27 cellular contexts compared by ENCODE assay signal in genomic region chr2:136208682-136209081, GRCh38.
"Had no signal": no experiment of that assay in that cellular context is flagged by ENCODE, and none has a peak within 500 bp of the region (broad histone marks: within the 10 kb centered on the region; RNA-seq: fewer than 3 reads in every experiment).

No MANE protein-coding gene starts in this region.

- H3K36me3 ChIP-seq: brain microvascular endothelial cell, gastroesophageal sphincter, left ventricle myocardium inferior, thoracic aorta had no signal

- H3K27me3 Mint-ChIP-seq: activated naive CD8-positive, alpha-beta T cell treated with anti-CD3 and anti-CD28 coated beads, Interleukin-2, amount 10 ng/mL, durations not matched to agents 7 days and 5 days; naive thymus-derived CD4-positive, alpha-beta T cell had no signal

- H3K36me3 Mint-ChIP-seq: mesothelial cell of epicardium had no signal

- H3K4me3 Mint-ChIP-seq: activated CD4-positive, alpha-beta T cell treated with anti-CD3 and anti-CD28 coated beads for 36 hours; activated naive CD4-positive, alpha-beta T cell treated with anti-CD3 and anti-CD28 coated beads for 36 hours; activated naive CD8-positive, alpha-beta T cell treated with anti-CD3 and anti-CD28 coated beads, Interleukin-2, amount 10 ng/mL, durations not matched to agents 7 days and 5 days; mesothelial cell of epicardium; naive thymus-derived CD4-positive, alpha-beta T cell; neural crest cell; T-helper 2 cell treated with Interferon-gamma antibody and Interleukin-4, amounts not matched to agents 5 μg/mL and 100 μg/mL, for 36 hours had no signal

- H3K27ac Mint-ChIP-seq: activated naive CD4-positive, alpha-beta T cell treated with anti-CD3 and anti-CD28 coated beads for 36 hours; activated naive CD8-positive, alpha-beta T cell treated with anti-CD3 and anti-CD28 coated beads, Interleukin-2, amount 10 ng/mL, durations not matched to agents 7 days and 5 days; mesothelial cell of epicardium; T-helper 2 cell treated with Interferon-gamma antibody and Interleukin-4, amounts not matched to agents 5 μg/mL and 100 μg/mL, for 36 hours had no signal

- H3K79me2 ChIP-seq: hepatocyte, parathyroid adenoma had no signal

- H3K9me3 ChIP-seq: left ventricle myocardium inferior, psoas muscle, thoracic aorta had no signal

- H3K9ac ChIP-seq: parathyroid adenoma had no signal

- FAIRE-seq: astrocyte, urothelium cell line had no signal

- H3K27me3 ChIP-seq: brain microvascular endothelial cell, gastroesophageal sphincter, hepatocyte had no signal

- ATAC-seq: activated CD4-positive, alpha-beta T cell treated with anti-CD3 and anti-CD28 coated beads for 36 hours; gastroesophageal sphincter; naive thymus-derived CD4-positive, alpha-beta T cell; psoas muscle had no signal

- H3K4me1 Mint-ChIP-seq: mesothelial cell of epicardium had no signal

- DNase-seq: activated CD4-positive, alpha-beta T cell treated with anti-CD3 and anti-CD28 coated beads for 36 hours; activated CD4-positive, CD25-positive, alpha-beta regulatory T cell; activated effector memory CD4-positive, alpha-beta T cell treated with anti-CD3 and anti-CD28 coated beads, Interleukin-2, amount 50 U/mL, for 16 hours; activated naive CD4-positive, alpha-beta T cell treated with anti-CD3 and anti-CD28 coated beads for 36 hours; activated naive CD8-positive, alpha-beta T cell treated with anti-CD3 and anti-CD28 coated beads, Interleukin-2, amount 10 ng/mL, durations not matched to agents 7 days and 5 days; amniotic stem cell; brain microvascular endothelial cell; dorsolateral prefrontal cortex; effector memory CD4-positive, alpha-beta T cell; islet precursor cell; left ventricle myocardium inferior; naive thymus-derived CD4-positive, alpha-beta T cell; occipital lobe; psoas muscle; stimulated activated naive CD4-positive, alpha-beta T cell treated with Interleukin-2 at 50 U/mL for 16 hours; T-helper 1 cell; trophoblast cell had no signal

- H3K4me1 ChIP-seq: gastroesophageal sphincter, left ventricle myocardium inferior, parathyroid adenoma, psoas muscle had no signal

- H2AFZ ChIP-seq: hepatocyte, parathyroid adenoma had no signal

- H3K4me3 ChIP-seq: coronary artery, dorsolateral prefrontal cortex, gastroesophageal sphincter, hepatocyte, left ventricle myocardium inferior, psoas muscle, thoracic aorta had no signal

- H3K4me2 ChIP-seq: hepatocyte had no signal

- H3K27ac ChIP-seq: brain microvascular endothelial cell, coronary artery, dorsolateral prefrontal cortex, gastroesophageal sphincter, hepatocyte, left ventricle myocardium inferior, parathyroid adenoma, psoas muscle, thoracic aorta had no signal
